8 cellular contexts compared by ENCODE assay signal in genomic region chr9:83980395-83981125, GRCh38. TPM values are rescaled to one million over a fixed set of nuclear protein-coding genes. Genes with fewer than 3 reads are reported as not detected.
DNase-seq lines count a peak whose midpoint lies in the region; ATAC-seq and TF ChIP-seq lines count a peak whose summit lies in the region.

TSS of gene RMI1 (plus strand) at chr9:83980805. CDS start at chr9:84000987, 20,182 bp downstream.

- H3K4me3 Mint-ChIP-seq in activated naive CD8-positive, alpha-beta T cell: peak within 1 kb of the TSS; percentile 98
- H3K4me3 Mint-ChIP-seq in glutamatergic neuron (ENCODE audit: unreplicated experiment) (peak within 1 kb of the TSS; percentile 99), osteocyte (ENCODE audit: unreplicated experiment) (peak within 1 kb of the TSS; percentile 94)

- H3K27me3 ChIP-seq in thyroid gland: no peaks in the 10 kb centered on the region

- no peaks in the 10 kb centered on the region for H3K9me3 Mint-ChIP-seq in activated naive CD8-positive, alpha-beta T cell (ENCODE audit: low read depth)
- H3K9me3 Mint-ChIP-seq in glutamatergic neuron (ENCODE audit: unreplicated experiment) (peaks cover 16% of the 10 kb centered on the region), osteocyte (ENCODE audit: unreplicated experiment) (no peaks in the 10 kb centered on the region)

- H3K4me1 ChIP-seq in thyroid gland: peaks cover 4 to 22% of the 10 kb centered on the region in 2 donors

- peak; percentile 92 for DNase-seq in GM10266 (ENCODE audit: extremely low spot score)
- peak; percentile 99 for DNase-seq in NCI-H1092 treated with DMSO at 0.1 percent for 48 hours (lab: John Stamatoyannopoulos, UW)
- peak; percentile 46 for DNase-seq in SKM-1 (lab: John Stamatoyannopoulos, UW; ENCODE audit: unreplicated experiment)
- peak; percentile 99 for DNase-seq in glutamatergic neuron
- peak; percentile 99 for DNase-seq in osteocyte (ENCODE audit: extremely low spot score, unreplicated experiment)
- DNase-seq in thyroid gland: peak; percentile 100

- peaks cover 34% of the 10 kb centered on the region for H3K4me1 Mint-ChIP-seq in activated naive CD8-positive, alpha-beta T cell (ENCODE audit: low read depth)
- peaks cover 27% of the 10 kb centered on the region for H3K4me1 Mint-ChIP-seq in glutamatergic neuron (ENCODE audit: low read depth, unreplicated experiment)
- H3K4me1 Mint-ChIP-seq in osteocyte (ENCODE audit: unreplicated experiment): peaks cover 41% of the 10 kb centered on the region

- peak; percentile 93 to 98 for TF ChIP-seq POLR2A in thyroid gland (IDR thresholded peaks at IDR 0.05)

- peaks cover 18 to 19% of the 10 kb centered on the region in 2 donors for H3K36me3 ChIP-seq in thyroid gland

- H3K27ac ChIP-seq in thyroid gland: peak within 1 kb of the TSS; percentile 94 to 100 (median 98)

- intact Hi-C loops in thyroid gland (cut with DNase I): no loop called here

- no peaks in the 10 kb centered on the region for H3K9me3 ChIP-seq in thyroid gland

- 1 to 2% methylated on average over 20 to 35 of the region's 69 CpGs for WGBS in thyroid gland, 2 donors

- peak within 1 kb of the TSS; percentile 74 to 91 (median 88) for H3K4me3 ChIP-seq in thyroid gland (replicated peaks in 1 of 3)

- no peaks in the 10 kb centered on the region for H3K27me3 Mint-ChIP-seq in activated naive CD8-positive, alpha-beta T cell
- H3K27me3 Mint-ChIP-seq in glutamatergic neuron (ENCODE audit: unreplicated experiment) (peaks cover 16% of the 10 kb centered on the region), osteocyte (ENCODE audit: unreplicated experiment) (no peaks in the 10 kb centered on the region)

- ATAC-seq in HG02610 (IDR thresholded peaks at IDR 0.05; ENCODE audit: unreplicated experiment): peak; percentile 71

- peak within 1 kb of the TSS; percentile 82 for H3K27ac Mint-ChIP-seq in activated naive CD8-positive, alpha-beta T cell
- H3K27ac Mint-ChIP-seq in glutamatergic neuron (ENCODE audit: unreplicated experiment) (peak within 1 kb of the TSS; percentile 100), osteocyte (ENCODE audit: unreplicated experiment) (peak within 1 kb of the TSS; percentile 100)

- peaks cover 27% of the 10 kb centered on the region for H3K36me3 Mint-ChIP-seq in activated naive CD8-positive, alpha-beta T cell
- H3K36me3 Mint-ChIP-seq in glutamatergic neuron (ENCODE audit: unreplicated experiment): no peaks in the 10 kb centered on the region
- H3K36me3 Mint-ChIP-seq in osteocyte (ENCODE audit: unreplicated experiment): peaks cover 22% of the 10 kb centered on the region

- TF ChIP-seq CTCF in GM10266 (IDR thresholded peaks at IDR 0.05; ENCODE audit: control insufficient read depth, insufficient read depth, low read depth, missing control alignments): peak; percentile 30
- TF ChIP-seq CTCF in glutamatergic neuron (IDR thresholded peaks at IDR 0.05; ENCODE audit: partially characterized antibody, unreplicated experiment): no peak
- TF ChIP-seq CTCF in osteocyte (IDR thresholded peaks at IDR 0.05): peak; percentile 38
- no peak for TF ChIP-seq CTCF in thyroid gland (IDR thresholded peaks at IDR 0.05)

RNA-seq across cellular contexts. Expression of gene RMI1, which starts in this region (rescaled TPM):
- total RNA-seq in glutamatergic neuron (ENCODE audit: unreplicated experiment): 24.2 TPM
- 8.2 and 8.7 TPM in 2 replicates for total RNA-seq in osteocyte
- 10 to 100 TPM in 2 of 4 donors, 1 to 10 TPM in 2; 7.2 to 11.4 (median 9.7) TPM for total RNA-seq in thyroid gland

Comparison
In these comparisons a context has a peak if more than half of its experiments do, and no peak if none do; other contexts are left out.
1. Peak in every context shown above with its lines: DNase-seq, ATAC-seq, H3K4me3 ChIP-seq and H3K27ac ChIP-seq.
2. DNase-seq: peak in every context shown above with its lines; median percentile 100 in thyroid gland; 99 in NCI-H1092 treated with DMSO at 0.1 percent for 48 hours; 99 in glutamatergic neuron; 99 in osteocyte; 92 in GM10266; 46 in SKM-1.
3. CTCF ChIP-seq: peak in GM10266 (single experiment) and osteocyte (single experiment); none in glutamatergic neuron (single experiment) and thyroid gland (0 of 6).